Comparison of ENCODE assay signal across 2 cellular contexts in genomic region chr1:222256058-222256457, GRCh38.
TF ChIP-seq lines count a peak whose summit lies in the region.

No MANE protein-coding gene starts in this region.

TF ChIP-seq in IMR-90, 13 proteins besides CTCF, POLR2A, EP300 and RAD21 (continued from another document):
- TF ChIP-seq MAZ (IDR thresholded peaks at IDR 0.05; ENCODE audit: borderline replicate concordance, low read depth, low read length) = no peak
TF ChIP-seq in IMR-90: peak in this region for 1.

TF ChIP-seq in K562, 482 proteins besides CTCF, POLR2A, EP300 and RAD21 (continued from another document):
- no peak for TF ChIP-seq TEAD1 (CRISPR knock-in tag; IDR thresholded peaks at IDR 0.05)
